In the genomic region with DNA sequence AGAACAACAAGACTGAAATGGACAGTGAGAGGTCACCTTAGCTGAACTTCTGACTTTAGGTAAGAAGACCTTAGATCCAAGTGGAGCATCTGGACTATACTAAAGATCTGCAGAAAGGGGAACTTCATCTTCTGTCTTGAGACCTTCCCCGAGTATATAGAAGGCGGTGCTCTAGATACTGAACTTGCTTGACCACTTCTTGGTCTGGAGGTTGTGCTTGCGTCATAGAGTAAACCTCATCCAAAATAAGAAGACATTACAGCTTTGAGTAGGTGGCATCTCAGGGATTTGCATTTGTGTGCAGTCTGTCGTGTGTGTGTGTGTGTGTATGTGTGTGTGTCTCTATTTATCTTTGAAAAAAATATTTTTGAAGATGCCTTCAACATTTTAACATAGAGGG, we compare ENCODE assay signal across 15 cellular contexts.
"Had no signal": no experiment of that assay in that cellular context is flagged by ENCODE, and none has a peak within 500 bp of the region (broad histone marks: within the 10 kb centered on the region; RNA-seq: fewer than 3 reads in every experiment).

No MANE protein-coding gene starts in this region.

- H3K9me3 ChIP-seq: body of pancreas, psoas muscle, testis had no signal

- DNase-seq: activated CD4-positive, alpha-beta T cell treated with anti-CD3 and anti-CD28 coated beads, Interleukin-2, amount 10 ng/mL, durations not matched to agents 7 days and 5 days; activated CD4-positive, CD25-positive, alpha-beta regulatory T cell; activated naive CD4-positive, alpha-beta T cell treated with anti-CD3 and anti-CD28 coated beads, Interleukin-2, amount 50 U/mL, for 16 hours; amniotic stem cell; body of pancreas; foreskin keratinocyte; left cardiac atrium; occipital lobe; psoas muscle; stimulated activated CD4-positive, alpha-beta T cell treated with anti-CD3 and anti-CD28 coated beads, Interleukin-2, amount 100 ng/mL, for 24 hours; T-helper 17 cell; testis had no signal

- H3K27me3 ChIP-seq: body of pancreas, testis had no signal

- H3K4me3 Mint-ChIP-seq: activated CD4-positive, alpha-beta T cell treated with anti-CD3 and anti-CD28 coated beads, Interleukin-2, amount 10 ng/mL, durations not matched to agents 7 days and 5 days; natural killer cell treated with Interleukin-12 subunit alpha and Interleukin-12 subunit beta and Interleukin-15 and Interleukin-18, amount 100 ng/mL, for 72 hours; stimulated activated naive CD8-positive, alpha-beta T cell treated with anti-CD3 and anti-CD28 coated beads, Interleukin-15, Interleukin-2, amounts not matched to agents 100 ng/mL and 50 ng/mL, for 24 hours; T-helper 17 cell had no signal

- H3K36me3 Mint-ChIP-seq: natural killer cell treated with Interleukin-12 subunit alpha and Interleukin-12 subunit beta and Interleukin-15 and Interleukin-18, amount 100 ng/mL, for 72 hours had no signal

- H3K27me3 Mint-ChIP-seq: natural killer cell treated with Interleukin-12 subunit alpha and Interleukin-12 subunit beta and Interleukin-15 and Interleukin-18, amount 100 ng/mL, for 72 hours; T-helper 17 cell had no signal

- H3K4me1 ChIP-seq: psoas muscle had no signal

- H3K27ac Mint-ChIP-seq: activated CD4-positive, alpha-beta T cell treated with anti-CD3 and anti-CD28 coated beads, Interleukin-2, amount 10 ng/mL, durations not matched to agents 7 days and 5 days; natural killer cell treated with Interleukin-12 subunit alpha and Interleukin-12 subunit beta and Interleukin-15 and Interleukin-18, amount 100 ng/mL, for 72 hours; stimulated activated naive CD8-positive, alpha-beta T cell treated with anti-CD3 and anti-CD28 coated beads, Interleukin-15, Interleukin-2, amounts not matched to agents 100 ng/mL and 50 ng/mL, for 24 hours; T-helper 17 cell had no signal

- H3K4me3 ChIP-seq: body of pancreas, psoas muscle, testis had no signal

- H3K9me3 Mint-ChIP-seq: activated CD4-positive, alpha-beta T cell treated with anti-CD3 and anti-CD28 coated beads, Interleukin-2, amount 10 ng/mL, durations not matched to agents 7 days and 5 days; natural killer cell treated with Interleukin-12 subunit alpha and Interleukin-12 subunit beta and Interleukin-15 and Interleukin-18, amount 100 ng/mL, for 72 hours; stimulated activated naive CD8-positive, alpha-beta T cell treated with anti-CD3 and anti-CD28 coated beads, Interleukin-15, Interleukin-2, amounts not matched to agents 100 ng/mL and 50 ng/mL, for 24 hours had no signal

- ATAC-seq: body of pancreas; foreskin keratinocyte; left cardiac atrium; natural killer cell treated with Interleukin-12 subunit alpha and Interleukin-12 subunit beta and Interleukin-15 and Interleukin-18, amount 100 ng/mL, for 72 hours; psoas muscle; sciatic nerve; T-helper 17 cell had no signal

- H3K4me1 Mint-ChIP-seq: activated CD4-positive, alpha-beta T cell treated with anti-CD3 and anti-CD28 coated beads, Interleukin-2, amount 10 ng/mL, durations not matched to agents 7 days and 5 days; T-helper 17 cell had no signal

- H3K27ac ChIP-seq: body of pancreas, foreskin keratinocyte, psoas muscle, testis had no signal
